ENCODE assay signal across 9 cellular contexts in genomic region chr6:73362869-73363536, GRCh38. TPM values are rescaled to one million over a fixed set of nuclear protein-coding genes. Genes with fewer than 3 reads are reported as not detected.
"Had no signal": no experiment of that assay in that cellular context is flagged by ENCODE, and none has a peak within 500 bp of the region (broad histone marks: within the 10 kb centered on the region; RNA-seq: fewer than 3 reads in every experiment).

No MANE protein-coding gene starts in this region.

- DNase-seq: H9, HCEC 1CT, KG1 had no signal

- H3K4me2 ChIP-seq: GM23338 had no signal

- H3K4me3 ChIP-seq: GM23338 had no signal

- H3K9me3 Mint-ChIP-seq: GM23338, IgD-negative memory B cell had no signal

- H3K4me1 Mint-ChIP-seq: IgD-negative memory B cell had no signal

- ATAC-seq: GM23338, HepG2 had no signal

- H3K36me3 Mint-ChIP-seq: IgD-negative memory B cell had no signal

- H3K27ac ChIP-seq: HL-60 had no signal

- H3K27ac Mint-ChIP-seq: GM23338, H9, IgD-negative memory B cell had no signal

- H3K4me3 Mint-ChIP-seq: GM23338, H9, IgD-negative memory B cell had no signal

- FAIRE-seq: HepG2 had no signal

RNA-seq across cellular contexts. Expression of gene KHDC3L, which starts 0.5 kb away (rescaled TPM):
- total RNA-seq: GM23338, H4, HepG2, HT1080 had no signal
- polyA plus RNA-seq: GM23338, HepG2, IgD-negative memory B cell had no signal

RNA-seq across cellular contexts. Expression of gene OOEP, which starts 6.7 kb away (rescaled TPM):
- total RNA-seq: GM23338, H4, H9, HepG2, HT1080 had no signal
- polyA plus RNA-seq: HepG2 had no signal

RNA-seq across cellular contexts. Expression of gene DPPA5, which starts 8.9 kb away (rescaled TPM):
- total RNA-seq: H4, HepG2, HT1080 had no signal
- polyA plus RNA-seq: HepG2, IgD-negative memory B cell had no signal

RNA-seq across cellular contexts. Expression of gene DDX43, which starts 31.6 kb away (rescaled TPM):
- total RNA-seq: H4, HepG2, HT1080 had no signal
- polyA plus RNA-seq: HepG2 had no signal
